23 cellular contexts compared by ENCODE assay signal in the genomic region with DNA sequence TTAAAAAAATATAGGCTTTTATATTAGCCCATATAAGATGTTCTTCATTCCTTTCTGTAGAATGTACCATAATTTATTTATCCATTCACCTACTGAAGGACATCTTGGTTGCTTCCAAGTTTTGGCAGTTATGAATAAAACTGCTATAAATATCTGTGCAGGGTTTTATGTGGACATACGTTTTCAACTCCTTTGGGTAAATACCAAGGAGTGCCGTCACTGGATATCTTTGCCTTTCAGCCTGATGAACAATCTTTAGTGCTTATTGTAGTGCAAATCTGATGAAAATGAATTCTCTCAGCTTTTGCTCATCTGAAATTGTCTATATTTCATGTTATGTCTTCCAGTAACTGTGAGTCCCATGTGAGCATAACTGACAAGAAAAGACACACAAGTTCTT.
"Had no signal": no experiment of that assay in that cellular context is flagged by ENCODE, and none has a peak within 500 bp of the region (broad histone marks: within the 10 kb centered on the region; RNA-seq: fewer than 3 reads in every experiment).

No MANE protein-coding gene starts in this region.

- H3K36me3 ChIP-seq: ascending aorta, brain microvascular endothelial cell, gastroesophageal sphincter, upper lobe of right lung had no signal

- H3K4me3 Mint-ChIP-seq: activated CD4-positive, alpha-beta memory T cell treated with anti-CD3 and anti-CD28 coated beads, Interleukin-2, amount 10 ng/mL, durations not matched to agents 7 days and 5 days; activated CD4-positive, alpha-beta T cell treated with anti-CD3 and anti-CD28 coated beads, Interleukin-2, amount 10 ng/mL, durations not matched to agents 24 days and 14 days; activated naive CD8-positive, alpha-beta T cell treated with anti-CD3 and anti-CD28 coated beads, Interleukin-2, amount 50 U/mL, for 24 hours; activated T-helper 1 cell treated with anti-CD3 and anti-CD28 coated beads, Interleukin-12 subunit alpha, Interleukin-12 subunit beta, Interleukin-2, Interleukin-4 antibody, amounts not matched to agents 30 ng/mL and 10 ng/mL and 1 ng/mL, durations not matched to agents 14 hours and 24 hours and 36 hours; nephron progenitor cell had no signal

- DNase-seq: activated CD4-positive, alpha-beta memory T cell treated with anti-CD3 and anti-CD28 coated beads, Interleukin-2, amount 10 ng/mL, durations not matched to agents 7 days and 5 days; activated CD4-positive, alpha-beta T cell treated with anti-CD3 and anti-CD28 coated beads, Interleukin-2, amount 10 ng/mL, durations not matched to agents 24 days and 14 days; activated gamma-delta T cell; activated naive CD4-positive, alpha-beta T cell treated with anti-CD3 and anti-CD28 coated beads, Interleukin-2, amount 50 U/mL, for 16 hours; activated naive CD8-positive, alpha-beta T cell treated with anti-CD3 and anti-CD28 coated beads, Interleukin-2, amount 50 U/mL, for 24 hours; brain microvascular endothelial cell; caudate nucleus; effector memory CD4-positive, alpha-beta T cell; head of caudate nucleus; hypothalamus; left ventricle myocardium superior; mammary epithelial cell; midbrain; nephron progenitor cell; stimulated activated CD4-positive, alpha-beta T cell treated with anti-CD3 and anti-CD28 coated beads, Interleukin-2, amount 100 ng/mL, for 48 hours; stimulated activated naive CD4-positive, alpha-beta T cell treated with Interleukin-2 at 50 U/mL for 16 hours had no signal

- H3K4me1 Mint-ChIP-seq: nephron progenitor cell had no signal

- ATAC-seq: activated naive CD8-positive, alpha-beta T cell treated with anti-CD3 and anti-CD28 coated beads, Interleukin-2, amount 50 U/mL, for 24 hours; esophagus mucosa; gastroesophageal sphincter; left ventricle myocardium superior; sciatic nerve; upper lobe of right lung had no signal

- H3K27me3 Mint-ChIP-seq: activated CD4-positive, alpha-beta memory T cell treated with anti-CD3 and anti-CD28 coated beads, Interleukin-2, amount 10 ng/mL, durations not matched to agents 7 days and 5 days; activated CD4-positive, alpha-beta T cell treated with anti-CD3 and anti-CD28 coated beads, Interleukin-2, amount 10 ng/mL, durations not matched to agents 24 days and 14 days; activated naive CD8-positive, alpha-beta T cell treated with anti-CD3 and anti-CD28 coated beads, Interleukin-2, amount 50 U/mL, for 24 hours had no signal

- H3K4me1 ChIP-seq: ascending aorta, gastroesophageal sphincter, upper lobe of right lung had no signal

- H3K4me2 ChIP-seq: smooth muscle cell had no signal

- H3K9me3 ChIP-seq: ascending aorta, gastroesophageal sphincter, upper lobe of right lung had no signal

- H3K27ac ChIP-seq: ascending aorta, brain microvascular endothelial cell, gastroesophageal sphincter, upper lobe of right lung had no signal

- H3K9me3 Mint-ChIP-seq: activated CD4-positive, alpha-beta T cell treated with anti-CD3 and anti-CD28 coated beads, Interleukin-2, amount 10 ng/mL, durations not matched to agents 24 days and 14 days; activated naive CD8-positive, alpha-beta T cell treated with anti-CD3 and anti-CD28 coated beads, Interleukin-2, amount 50 U/mL, for 24 hours; activated T-helper 1 cell treated with anti-CD3 and anti-CD28 coated beads, Interleukin-12 subunit alpha, Interleukin-12 subunit beta, Interleukin-2, Interleukin-4 antibody, amounts not matched to agents 30 ng/mL and 10 ng/mL and 1 ng/mL, durations not matched to agents 14 hours and 24 hours and 36 hours had no signal

- H3K27me3 ChIP-seq: ascending aorta, brain microvascular endothelial cell, gastroesophageal sphincter, upper lobe of right lung had no signal

- H3K27ac Mint-ChIP-seq: activated CD4-positive, alpha-beta memory T cell treated with anti-CD3 and anti-CD28 coated beads, Interleukin-2, amount 10 ng/mL, durations not matched to agents 7 days and 5 days; activated CD4-positive, alpha-beta T cell treated with anti-CD3 and anti-CD28 coated beads, Interleukin-2, amount 10 ng/mL, durations not matched to agents 24 days and 14 days; activated naive CD8-positive, alpha-beta T cell treated with anti-CD3 and anti-CD28 coated beads, Interleukin-2, amount 50 U/mL, for 24 hours; activated T-helper 1 cell treated with anti-CD3 and anti-CD28 coated beads, Interleukin-12 subunit alpha, Interleukin-12 subunit beta, Interleukin-2, Interleukin-4 antibody, amounts not matched to agents 30 ng/mL and 10 ng/mL and 1 ng/mL, durations not matched to agents 14 hours and 24 hours and 36 hours; nephron progenitor cell had no signal

- H3K4me3 ChIP-seq: ascending aorta, gastroesophageal sphincter, smooth muscle cell, upper lobe of right lung had no signal
